8 cellular contexts compared by ENCODE assay signal in the genomic region with DNA sequence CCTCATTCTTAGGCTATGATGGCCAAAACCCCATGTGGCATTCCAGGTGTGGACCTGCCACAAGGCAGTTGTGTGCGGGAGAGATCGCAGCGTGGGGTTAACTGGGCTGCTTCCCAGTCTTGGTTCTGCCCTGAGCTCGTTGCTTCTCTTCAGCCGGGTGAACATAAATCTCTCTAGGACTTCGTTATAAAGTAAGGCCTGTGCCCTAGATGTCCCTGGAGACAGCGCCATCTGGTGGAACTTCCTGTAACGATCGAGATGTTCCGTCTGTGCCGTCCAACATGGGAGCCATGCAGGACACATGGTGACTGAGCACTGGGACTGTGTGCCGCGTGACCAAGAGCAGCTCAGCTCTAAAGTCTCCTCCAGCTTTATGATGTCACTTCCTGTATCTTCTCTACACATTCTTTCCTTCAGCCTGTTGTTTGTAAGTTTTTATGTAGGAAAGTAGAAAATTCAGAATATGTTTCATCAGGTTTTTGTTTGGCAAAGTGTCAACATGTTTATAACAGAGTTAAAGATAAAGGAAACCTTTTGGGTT. TPM values are rescaled to one million over a fixed set of nuclear protein-coding genes. Genes with fewer than 3 reads are reported as not detected.
DNase-seq lines count a peak whose midpoint lies in the region; ATAC-seq and TF ChIP-seq lines count a peak whose summit lies in the region.

No MANE protein-coding gene starts in this region.

- H3K36me3 ChIP-seq in liver (ENCODE audit: control insufficient read depth in 4 of 4, insufficient read depth in 3 of 4, low read depth in 1 of 4, low read length in 3 of 4) = no peaks in the 10 kb centered on the region

- H3K4me1 ChIP-seq in liver (ENCODE audit: control insufficient read depth in 4 of 4, insufficient read depth in 4 of 4, low read length in 3 of 4) = peaks cover 0 to 7% (median 3%) of the 10 kb centered on the region in 4 donors

- ATAC-seq in GM18907 (IDR thresholded peaks at IDR 0.05; ENCODE audit: unreplicated experiment) = peak; percentile 92
- peak; percentile 89 for ATAC-seq in HG03139 (IDR thresholded peaks at IDR 0.05; ENCODE audit: unreplicated experiment)

- peak; percentile 40 for TF ChIP-seq CTCF in liver (IDR thresholded peaks at IDR 0.05; ENCODE audit: low read depth, low read length, missing input control)

- no peak overlapping the region for H3K4me3 ChIP-seq in liver (ENCODE audit: low read depth in 1 of 3, low read length in 3 of 3)

- no peaks in the 10 kb centered on the region for H3K27me3 ChIP-seq in liver (ENCODE audit: control insufficient read depth in 4 of 4, insufficient read depth in 4 of 4, low read length in 3 of 4)

- WGBS in liver = 37% methylated on average over 13 of the region's 13 CpGs

- no peak overlapping the region for H3K27ac ChIP-seq in liver (ENCODE audit: low read depth in 1 of 2, low read length in 2 of 2)

- DNase-seq in AG20443 (ENCODE audit: low spot score) (peak; percentile 88), NCI-H345 (lab: John Stamatoyannopoulos, UW) (peak; percentile 49), cerebellar cortex (ENCODE audit: low spot score) (peak; percentile 72)
- peak; percentile 69 for DNase-seq in activated CD4-positive, CD25-positive, alpha-beta regulatory T cell treated with anti-CD3 and anti-CD28 coated beads, Interleukin-2, amount 50 U/mL, for 72 hours
- DNase-seq in stimulated activated CD8-positive, alpha-beta memory T cell treated with anti-CD3 and anti-CD28 coated beads, Interleukin-12 subunit alpha, Interleukin-12 subunit beta, amount 100 ng/mL, for 4 hours (ENCODE audit: low read depth) = peak; percentile 27

- peak; percentile 58 to 81 for TF ChIP-seq RAD21 in liver (IDR thresholded peaks at IDR 0.05)

- H3K9ac ChIP-seq in liver (ENCODE audit: low read depth in 1 of 2, low read length in 2 of 2) = no peak overlapping the region

- no peaks in the 10 kb centered on the region for H3K9me3 ChIP-seq in liver (ENCODE audit: control insufficient read depth in 4 of 4, low read length in 3 of 4)

TF ChIP-seq in liver, 16 proteins besides CTCF, POLR2A, EP300 and RAD21:
- TF ChIP-seq, protein P1, sequence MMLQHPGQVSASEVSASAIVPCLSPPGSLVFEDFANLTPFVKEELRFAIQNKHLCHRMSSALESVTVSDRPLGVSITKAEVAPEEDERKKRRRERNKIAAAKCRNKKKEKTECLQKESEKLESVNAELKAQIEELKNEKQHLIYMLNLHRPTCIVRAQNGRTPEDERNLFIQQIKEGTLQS (IDR thresholded peaks at IDR 0.05) = no peak
- TF ChIP-seq GABPA (IDR thresholded peaks at IDR 0.05 in 1 of 2, conservative IDR thresholded peaks at IDR 0.05 in 1 of 2) = peak in 1 of 2 donors; percentile 32

RNA-seq across cellular contexts. Expression of gene RPP40, which starts 26.8 kb away (rescaled TPM):
- 1 to 10 TPM; 5.4 to 8.3 TPM for total RNA-seq in liver
- 1 to 10 TPM; 9.4 to 9.5 TPM for polyA plus RNA-seq in liver

RNA-seq across cellular contexts. Expression of gene PPP1R3G, which starts 54.5 kb away (rescaled TPM):
- 1 to 10 TPM in 1 of 2 donors, under 1 TPM in 1; 0.33 to 3.0 TPM for total RNA-seq in liver
- polyA plus RNA-seq in liver = under 1 TPM; 0.25 to 0.61 TPM

Comparison
In these comparisons a context has a peak if more than half of its experiments do, and no peak if none do; other contexts are left out.
1. DNase-seq: peak in every context shown above with its lines; median percentile 88 in AG20443; 72 in cerebellar cortex; 69 in activated CD4-positive, CD25-positive, alpha-beta regulatory T cell treated with anti-CD3 and anti-CD28 coated beads, Interleukin-2, amount 50 U/mL, for 72 hours; 49 in NCI-H345; 27 in stimulated activated CD8-positive, alpha-beta memory T cell treated with anti-CD3 and anti-CD28 coated beads, Interleukin-12 subunit alpha, Interleukin-12 subunit beta, amount 100 ng/mL, for 4 hours.